Comparison of ENCODE assay signal across 1 cellular context in the genomic region with DNA sequence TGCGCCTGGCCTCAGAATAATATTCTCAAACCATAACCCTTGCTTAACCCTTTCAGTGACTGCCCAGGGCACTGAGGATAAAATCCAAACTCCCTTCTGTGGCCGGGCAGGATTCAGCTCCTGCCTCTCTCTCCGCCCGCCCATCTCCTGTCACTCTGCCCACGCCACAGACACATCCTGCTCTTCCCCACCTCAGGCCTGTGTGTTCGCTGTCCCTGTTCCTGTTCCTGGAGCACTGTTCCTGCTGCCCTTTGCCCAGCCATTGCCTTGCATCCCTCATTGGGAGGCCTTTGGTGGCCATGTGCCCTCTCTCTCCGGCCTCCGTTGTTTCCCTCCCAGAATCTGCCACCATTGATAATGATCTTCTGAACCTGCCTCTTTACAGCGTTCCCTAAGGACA.
TF ChIP-seq lines count a peak whose summit lies in the region.

No MANE protein-coding gene starts in this region.

TF ChIP-seq in IMR-90, 13 proteins besides CTCF, POLR2A, EP300 and RAD21:
- TF ChIP-seq SMC3 (IDR thresholded peaks at IDR 0.05; ENCODE audit: low read depth, low read length) (no peak), MAFK (IDR thresholded peaks at IDR 0.05; ENCODE audit: low read depth, low read length) (no peak), RCOR1 (IDR thresholded peaks at IDR 0.05; ENCODE audit: insufficient replicate concordance, low read length) (no peak), MAZ (IDR thresholded peaks at IDR 0.05; ENCODE audit: borderline replicate concordance, low read depth, low read length) (no peak), CHD1 (IDR thresholded peaks at IDR 0.05; ENCODE audit: low read depth, low read length) (no peak)
